Comparison of ENCODE assay signal across 8 cellular contexts in the genomic region with DNA sequence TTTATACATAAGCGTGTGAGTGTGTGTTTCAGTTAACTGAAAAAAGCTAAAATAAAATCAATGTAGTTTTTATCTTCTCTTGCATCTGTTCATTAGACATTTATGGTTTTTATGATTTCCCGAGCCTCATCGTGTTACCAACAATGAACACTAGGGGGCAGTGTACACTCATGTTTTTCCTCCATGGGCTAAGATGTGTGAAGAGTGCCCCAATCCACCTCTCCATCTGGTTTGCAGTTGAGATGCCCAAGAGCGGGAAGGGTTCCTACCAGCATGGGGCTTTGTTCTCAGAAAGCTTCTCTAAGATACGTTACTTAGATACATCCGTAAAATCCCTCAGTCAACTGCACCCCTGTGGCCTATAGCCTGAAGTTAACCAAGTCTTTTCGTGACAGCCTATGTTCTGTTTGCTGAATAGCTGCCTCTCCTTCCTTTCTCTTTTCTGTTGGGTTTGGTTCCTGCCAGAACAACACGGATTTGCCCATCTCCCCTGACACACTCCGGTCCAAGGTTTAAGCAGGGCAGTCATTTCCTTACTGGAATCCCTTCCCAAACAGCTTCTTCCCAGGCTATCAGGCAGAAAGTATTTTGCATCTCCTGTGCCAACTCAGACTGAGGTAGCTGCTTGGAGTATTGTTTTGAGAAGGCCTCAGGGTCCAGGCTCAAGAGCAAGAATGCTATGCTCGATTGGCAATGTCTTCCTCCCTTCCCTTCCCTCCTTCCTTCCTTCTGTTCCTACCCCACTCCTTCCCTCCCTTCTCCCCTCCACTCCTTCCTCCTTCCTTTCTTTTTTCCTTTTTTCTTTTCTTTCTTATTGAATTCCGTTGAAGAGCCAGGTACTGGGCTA. TPM values are rescaled to one million over a fixed set of nuclear protein-coding genes. Genes with fewer than 3 reads are reported as not detected.
DNase-seq lines count a peak whose midpoint lies in the region; ATAC-seq and TF ChIP-seq lines count a peak whose summit lies in the region.

No MANE protein-coding gene starts in this region.

- peak; percentile 82 for TF ChIP-seq CTCF in Loucy (conservative IDR thresholded peaks at IDR 0.05; ENCODE audit: low read length)
- peak; percentile 79 for TF ChIP-seq CTCF in VCaP (conservative IDR thresholded peaks at IDR 0.05)
- peak; percentile 66 to 92 (median 82) for TF ChIP-seq CTCF in dorsolateral prefrontal cortex (IDR thresholded peaks at IDR 0.05 in 54 of 56, conservative IDR thresholded peaks at IDR 0.05 in 2 of 56; ENCODE audit: low read depth in 1 of 56, partially characterized antibody in 56 of 56)
- TF ChIP-seq CTCF in thyroid gland (IDR thresholded peaks at IDR 0.05): peak; percentile 42 to 73 (median 64)

- H3K27ac ChIP-seq in VCaP (no peak overlapping the region), dorsolateral prefrontal cortex (no peak overlapping the region), thyroid gland (no peak overlapping the region)

- peak overlapping the region; percentile 50; the same call in 1 of the 2 replicates for H2AFZ ChIP-seq in Loucy (ENCODE audit: low read length)

- peaks cover 3% of the 10 kb centered on the region; the same call in 1 of the 2 replicates for H3K9me3 ChIP-seq in Loucy (ENCODE audit: insufficient read depth, low read depth, low read length)
- H3K9me3 ChIP-seq in thyroid gland: no peaks in the 10 kb centered on the region

- DNase-seq in stimulated activated naive CD4-positive, alpha-beta T cell (lab: John Stamatoyannopoulos, UW): peak; percentile 6 to 71 (median 16)
- DNase-seq in stimulated activated naive CD4-positive, alpha-beta T cell treated with Interleukin-2 at 50 U/mL for 16 hours (lab: John Stamatoyannopoulos, UW): no peak
- DNase-seq in dorsolateral prefrontal cortex (peak in 3 of 10 donors; percentile 24 to 69 (median 31)), medulla oblongata (ENCODE audit: extremely low spot score) (peak; percentile 62), thyroid gland (peak in 1 of 2 donors; percentile 19)

- no peak overlapping the region for H3K9ac ChIP-seq in Loucy (ENCODE audit: low read depth, low read length, poor library complexity, severe bottlenecking)

- no peak for TF ChIP-seq POLR2A in thyroid gland (IDR thresholded peaks at IDR 0.05)

- H3K79me2 ChIP-seq in Loucy (ENCODE audit: insufficient read depth, low read length): no peaks in the 10 kb centered on the region

- H3K4me1 ChIP-seq in Loucy (ENCODE audit: insufficient read depth, low read length, poor library complexity, severe bottlenecking): peaks cover 5% of the 10 kb centered on the region
- no peaks in the 10 kb centered on the region for H3K4me1 ChIP-seq in thyroid gland

- no peaks in the 10 kb centered on the region for H3K9me2 ChIP-seq in Loucy (replicated peaks; ENCODE audit: low read depth, low read length)

- 53 to 55% methylated on average over 11 of the region's 11 CpGs for WGBS in thyroid gland, 2 donors

- intact Hi-C loops in dorsolateral prefrontal cortex (cut with DNase I) (no loop called here), thyroid gland (cut with DNase I) (no loop called here)

- no peak overlapping the region for H3K4me3 ChIP-seq in Loucy (ENCODE audit: low read length, poor library complexity, severe bottlenecking)
- H3K4me3 ChIP-seq in dorsolateral prefrontal cortex: no peak overlapping the region
- H3K4me3 ChIP-seq in thyroid gland (replicated peaks in 1 of 3): no peak overlapping the region

- no peaks in the 10 kb centered on the region for H3K36me3 ChIP-seq in Loucy (ENCODE audit: insufficient read depth, low read length)
- no peaks in the 10 kb centered on the region for H3K36me3 ChIP-seq in thyroid gland

- H3K4me2 ChIP-seq in Loucy (ENCODE audit: low read depth, low read length, poor library complexity, severe bottlenecking): peak overlapping the region; percentile 32

- H4K20me1 ChIP-seq in Loucy (ENCODE audit: insufficient read depth, low read length, poor library complexity, severe bottlenecking): no peaks in the 10 kb centered on the region

- H3K27me3 ChIP-seq in Loucy (ENCODE audit: insufficient read depth, low read length, poor library complexity, severe bottlenecking) (no peaks in the 10 kb centered on the region), dorsolateral prefrontal cortex (peaks cover 0 to 11% (median 0%) of the 10 kb centered on the region in 45 donors), thyroid gland (no peaks in the 10 kb centered on the region)

- no peaks in the 10 kb centered on the region for H3F3A ChIP-seq in Loucy (ENCODE audit: low read depth)

- no peak for ATAC-seq in HG03025 (IDR thresholded peaks at IDR 0.05; ENCODE audit: low FRiP score, unreplicated experiment)

RNA-seq across cellular contexts. Expression of a gene that starts 12.9 kb away (rescaled TPM):
- total RNA-seq in dorsolateral prefrontal cortex: 10 to 100 TPM; 33.5 to 76.4 (median 53.1) TPM
- 10 to 100 TPM; 46.6 to 88.9 (median 84.6) TPM for total RNA-seq in thyroid gland
